ENCODE assay signal across 1 cellular context in the genomic region with DNA sequence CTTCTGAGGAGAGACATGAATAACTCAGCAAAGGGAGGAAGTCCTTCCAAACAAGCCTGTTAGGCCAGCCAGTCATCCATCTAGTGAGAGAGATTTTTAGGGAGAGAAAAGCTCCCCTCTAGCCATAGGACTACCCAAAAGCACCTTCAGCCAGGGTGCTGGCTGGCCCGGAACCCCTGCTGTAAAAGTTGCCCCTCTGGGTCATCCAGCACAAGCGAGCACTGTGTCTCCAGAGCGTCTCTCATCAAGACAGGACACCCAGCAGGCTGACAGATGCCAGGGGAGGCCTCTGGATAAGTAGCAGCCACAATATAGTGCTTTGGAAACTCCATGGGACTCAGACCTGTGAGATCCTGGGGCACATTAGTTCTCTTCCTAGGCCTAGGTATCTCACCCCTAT.
TF ChIP-seq lines count a peak whose summit lies in the region.

No MANE protein-coding gene starts in this region.

TF ChIP-seq in HepG2, 621 proteins besides CTCF, POLR2A, EP300 and RAD21:
- TF ChIP-seq ZFP62 (CRISPR knock-in tag; IDR thresholded peaks at IDR 0.05) = no peak
- TF ChIP-seq, protein P1, sequence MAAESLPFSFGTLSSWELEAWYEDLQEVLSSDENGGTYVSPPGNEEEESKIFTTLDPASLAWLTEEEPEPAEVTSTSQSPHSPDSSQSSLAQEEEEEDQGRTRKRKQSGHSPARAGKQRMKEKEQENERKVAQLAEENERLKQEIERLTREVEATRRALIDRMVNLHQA (CRISPR knock-in tag; IDR thresholded peaks at IDR 0.05) = no peak
- no peak for TF ChIP-seq FOXA1 (IDR thresholded peaks at IDR 0.05)
- no peak for TF ChIP-seq FOXA1 (CRISPR knock-in tag; IDR thresholded peaks at IDR 0.05)
- no peak for TF ChIP-seq DPF2 (CRISPR knock-in tag; IDR thresholded peaks at IDR 0.05; ENCODE audit: borderline replicate concordance, low read depth)
- TF ChIP-seq, protein P2, sequence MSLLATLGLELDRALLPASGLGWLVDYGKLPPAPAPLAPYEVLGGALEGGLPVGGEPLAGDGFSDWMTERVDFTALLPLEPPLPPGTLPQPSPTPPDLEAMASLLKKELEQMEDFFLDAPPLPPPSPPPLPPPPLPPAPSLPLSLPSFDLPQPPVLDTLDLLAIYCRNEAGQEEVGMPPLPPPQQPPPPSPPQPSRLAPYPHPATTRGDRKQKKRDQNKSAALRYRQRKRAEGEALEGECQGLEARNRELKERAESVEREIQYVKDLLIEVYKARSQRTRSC (CRISPR knock-in tag; IDR thresholded peaks at IDR 0.05; ENCODE audit: low read depth) = no peak
- no peak for TF ChIP-seq ATF7-NPFF (CRISPR knock-in tag; IDR thresholded peaks at IDR 0.05; ENCODE audit: low read depth)
- no peak for TF ChIP-seq ZNF10 (CRISPR knock-in tag; IDR thresholded peaks at IDR 0.05; ENCODE audit: borderline replicate concordance, low read depth)
- TF ChIP-seq, protein P3, sequence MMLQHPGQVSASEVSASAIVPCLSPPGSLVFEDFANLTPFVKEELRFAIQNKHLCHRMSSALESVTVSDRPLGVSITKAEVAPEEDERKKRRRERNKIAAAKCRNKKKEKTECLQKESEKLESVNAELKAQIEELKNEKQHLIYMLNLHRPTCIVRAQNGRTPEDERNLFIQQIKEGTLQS (CRISPR knock-in tag; IDR thresholded peaks at IDR 0.05) = no peak
- no peak for TF ChIP-seq PPARG (CRISPR knock-in tag; conservative IDR thresholded peaks at IDR 0.05)
- no peak for TF ChIP-seq ZNF790 (CRISPR knock-in tag; IDR thresholded peaks at IDR 0.05; ENCODE audit: borderline replicate concordance)
- no peak for TF ChIP-seq ZC3H13 (CRISPR knock-in tag; IDR thresholded peaks at IDR 0.05)
- TF ChIP-seq ZFP82 (CRISPR knock-in tag; IDR thresholded peaks at IDR 0.05; ENCODE audit: borderline replicate concordance) = no peak
- no peak for TF ChIP-seq SUZ12 (IDR thresholded peaks at IDR 0.05; ENCODE audit: low read depth, low read length)
- TF ChIP-seq SKI (IDR thresholded peaks at IDR 0.05; ENCODE audit: partially characterized antibody) = no peak
- TF ChIP-seq ZNF430 (CRISPR knock-in tag; IDR thresholded peaks at IDR 0.05) = no peak
- TF ChIP-seq TBX2 (CRISPR knock-in tag; IDR thresholded peaks at IDR 0.05; ENCODE audit: borderline replicate concordance) = no peak
- TF ChIP-seq, protein P4, sequence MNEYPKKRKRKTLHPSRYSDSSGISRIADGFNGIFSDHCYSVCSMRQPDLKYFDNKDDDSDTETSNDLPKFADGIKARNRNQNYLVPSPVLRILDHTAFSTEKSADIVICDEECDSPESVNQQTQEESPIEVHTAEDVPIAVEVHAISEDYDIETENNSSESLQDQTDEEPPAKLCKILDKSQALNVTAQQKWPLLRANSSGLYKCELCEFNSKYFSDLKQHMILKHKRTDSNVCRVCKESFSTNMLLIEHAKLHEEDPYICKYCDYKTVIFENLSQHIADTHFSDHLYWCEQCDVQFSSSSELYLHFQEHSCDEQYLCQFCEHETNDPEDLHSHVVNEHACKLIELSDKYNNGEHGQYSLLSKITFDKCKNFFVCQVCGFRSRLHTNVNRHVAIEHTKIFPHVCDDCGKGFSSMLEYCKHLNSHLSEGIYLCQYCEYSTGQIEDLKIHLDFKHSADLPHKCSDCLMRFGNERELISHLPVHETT (CRISPR knock-in tag; conservative IDR thresholded peaks at IDR 0.05) = no peak
